14 cellular contexts compared by ENCODE assay signal in genomic region chr9:38107405-38107804, GRCh38.
"Had no signal": no experiment of that assay in that cellular context is flagged by ENCODE, and none has a peak within 500 bp of the region (broad histone marks: within the 10 kb centered on the region; RNA-seq: fewer than 3 reads in every experiment).

No MANE protein-coding gene starts in this region.

- H3K9me3 ChIP-seq: adrenal gland, esophagus squamous epithelium, neutrophil, pancreas, thyroid gland had no signal

- DNase-seq: activated CD4-positive, alpha-beta T cell treated with anti-CD3 and anti-CD28 coated beads, Interleukin-2, amount 10 ng/mL, durations not matched to agents 7 days and 5 days; activated gamma-delta T cell treated with Interleukin-2 at 50 U/mL for 16 hours; effector memory CD4-positive, alpha-beta T cell; esophagus squamous epithelium; mesenchymal stem cell; naive thymus-derived CD8-positive, alpha-beta T cell; stimulated activated CD8-positive, alpha-beta memory T cell treated with anti-CD3 and anti-CD28 coated beads, Interleukin-4, amount 100 ng/mL, for 48 hours; stimulated activated naive CD4-positive, alpha-beta T cell had no signal

- H3K27ac ChIP-seq: adrenal gland, esophagus squamous epithelium, neutrophil, pancreas, thyroid gland had no signal

- H3K4me1 ChIP-seq: adrenal gland had no signal

- H3K36me3 ChIP-seq: adrenal gland, esophagus squamous epithelium, neutrophil, pancreas, thyroid gland had no signal

- ATAC-seq: activated CD4-positive, CD25-positive, alpha-beta regulatory T cell treated with anti-CD3 and anti-CD28 coated beads, Interleukin-2, amount 50 U/mL, for 24 hours; activated naive CD4-positive, alpha-beta T cell treated with anti-CD3 and anti-CD28 coated beads, Interleukin-2, amount 50 U/mL, for 72 hours; naive thymus-derived CD8-positive, alpha-beta T cell had no signal

- H3K4me3 ChIP-seq: adrenal gland, esophagus squamous epithelium, pancreas, thyroid gland had no signal

- H3K27me3 ChIP-seq: adrenal gland, esophagus squamous epithelium, pancreas, thyroid gland had no signal
